16 cellular contexts compared by ENCODE assay signal in genomic region chr7:126940723-126941307, GRCh38.
DNase-seq lines count a peak whose midpoint lies in the region; ATAC-seq, FAIRE-seq and TF ChIP-seq lines count a peak whose summit lies in the region.
"Had no signal": no experiment of that assay in that cellular context is flagged by ENCODE, and none has a peak within 500 bp of the region (broad histone marks: within the 10 kb centered on the region; RNA-seq: fewer than 3 reads in every experiment).

No MANE protein-coding gene starts in this region.

- peak overlapping the region in 1 of 4 donors; percentile 26 for H3K27ac ChIP-seq in body of pancreas
- peak overlapping the region in 1 of 4 donors; percentile 17 for H3K27ac ChIP-seq in pancreas
- H3K27ac ChIP-seq: 22Rv1; BLaER1 treated with 17β-estradiol and CSF1 and Interleukin-3, amounts not matched to agents 10 nM and 100 nM had no signal

- no peaks in the 10 kb centered on the region for H3K36me3 Mint-ChIP-seq in T-cell
- H3K36me3 Mint-ChIP-seq: IgD-negative memory B cell had no signal

- H3K9me3 ChIP-seq in body of pancreas (no peaks in the 10 kb centered on the region), pancreas (no peaks in the 10 kb centered on the region)
- H3K9me3 ChIP-seq: BLaER1 treated with 17β-estradiol and CSF1 and Interleukin-3, amounts not matched to agents 10 nM and 100 nM had no signal

- H3K27ac Mint-ChIP-seq in T-cell: no peak overlapping the region
- H3K27ac Mint-ChIP-seq: HFFc6, IgD-negative memory B cell had no signal

- H3K4me1 ChIP-seq in body of pancreas (peaks cover 21% of the 10 kb centered on the region), pancreas (no peaks in the 10 kb centered on the region)
- H3K4me1 ChIP-seq: BLaER1 treated with 17β-estradiol and CSF1 and Interleukin-3, amounts not matched to agents 10 nM and 100 nM had no signal

- 46 to 70% methylated on average over 4 of the region's 4 CpGs for WGBS in body of pancreas, 2 donors
- 58 to 62% methylated on average over 4 of the region's 4 CpGs for WGBS in pancreas, 2 donors

- intact Hi-C loops in body of pancreas (cut with DNase I) (no loop called here), pancreas (cut with DNase I) (no loop called here)

- TF ChIP-seq CTCF in body of pancreas (IDR thresholded peaks at IDR 0.05) (no peak), pancreas (IDR thresholded peaks at IDR 0.05) (no peak)

- FAIRE-seq in pancreas (lab: Jason Lieb, UNC): no peak
- FAIRE-seq: H1 had no signal

- CTCF ChIA-PET in T-cell (lab: Charles Lee): no interaction called here

- H3K36me3 ChIP-seq in body of pancreas (replicated peaks in 1 of 2; ENCODE audit: insufficient read depth in 1 of 2, low read depth in 2 of 2) (no peaks in the 10 kb centered on the region), pancreas (no peaks in the 10 kb centered on the region)
- H3K36me3 ChIP-seq: BLaER1 treated with 17β-estradiol and CSF1 and Interleukin-3, amounts not matched to agents 10 nM and 100 nM had no signal

- ATAC-seq in HG03354 (IDR thresholded peaks at IDR 0.05; ENCODE audit: poor library complexity, severe bottlenecking, unreplicated experiment) (peak; percentile 32), body of pancreas (peak; percentile 85), pancreas (peak; percentile 56 to 90 (median 82)), T-cell (replicated peaks in 1 of 4) (no peak)

- no peak overlapping the region for H3K4me3 Mint-ChIP-seq in T-cell
- H3K4me3 Mint-ChIP-seq: HFFc6, IgD-negative memory B cell had no signal

- no peaks in the 10 kb centered on the region for H3K4me1 Mint-ChIP-seq in T-cell
- H3K4me1 Mint-ChIP-seq: IgD-negative memory B cell had no signal

- H3K27me3 ChIP-seq in body of pancreas (no peaks in the 10 kb centered on the region), pancreas (no peaks in the 10 kb centered on the region)
- H3K27me3 ChIP-seq: BLaER1 treated with 17β-estradiol and CSF1 and Interleukin-3, amounts not matched to agents 10 nM and 100 nM had no signal

- no peaks in the 10 kb centered on the region for H3K27me3 Mint-ChIP-seq in T-cell
- H3K27me3 Mint-ChIP-seq: IgD-negative memory B cell had no signal

- H3K9me3 Mint-ChIP-seq in T-cell: no peaks in the 10 kb centered on the region
- H3K9me3 Mint-ChIP-seq: IgD-negative memory B cell had no signal

- POLR2A ChIA-PET in T-cell (lab: Charles Lee): no interaction called here

- H3K4me3 ChIP-seq in body of pancreas (no peak overlapping the region), pancreas (no peak overlapping the region)
- H3K4me3 ChIP-seq: BLaER1 treated with 17β-estradiol and CSF1 and Interleukin-3, amounts not matched to agents 10 nM and 100 nM had no signal

- DNase-seq in DMS53 (lab: John Stamatoyannopoulos, UW): peak; percentile 12
- no peak for DNase-seq in DMS53 treated with DMSO at 0.1 percent for 48 hours (lab: John Stamatoyannopoulos, UW; ENCODE audit: unreplicated experiment)
- DNase-seq in body of pancreas: peak in 3 of 4 donors; percentile 12 to 27 (median 20)
- no peak for DNase-seq in pancreas
- DNase-seq in HCEC 1CT: no peak
- DNase-seq in T-cell: no peak
- DNase-seq in NCI-H128 (lab: John Stamatoyannopoulos, UW; ENCODE audit: unreplicated experiment): no peak
- DNase-seq: DMS153, HFFc6, NCI-H1436 treated with DMSO at 0.1 percent for 48 hours, NCI-H226 had no signal

- no peak for TF ChIP-seq POLR2A in body of pancreas (IDR thresholded peaks at IDR 0.05)

Comparison
In these comparisons a context has a peak if more than half of its experiments do, and no peak if none do; other contexts are left out.
1. DNase-seq: peak in DMS53 (single experiment) and body of pancreas (3 of 4); none in DMS53 treated with DMSO at 0.1 percent for 48 hours (single experiment), pancreas (0 of 6), HCEC 1CT (single experiment), T-cell (0 of 34) and NCI-H128 (single experiment).
2. ATAC-seq: peak in HG03354 (single experiment), body of pancreas (single experiment) and pancreas (4 of 4); none in T-cell (0 of 4).